15 cellular contexts compared by ENCODE assay signal in the genomic region with DNA sequence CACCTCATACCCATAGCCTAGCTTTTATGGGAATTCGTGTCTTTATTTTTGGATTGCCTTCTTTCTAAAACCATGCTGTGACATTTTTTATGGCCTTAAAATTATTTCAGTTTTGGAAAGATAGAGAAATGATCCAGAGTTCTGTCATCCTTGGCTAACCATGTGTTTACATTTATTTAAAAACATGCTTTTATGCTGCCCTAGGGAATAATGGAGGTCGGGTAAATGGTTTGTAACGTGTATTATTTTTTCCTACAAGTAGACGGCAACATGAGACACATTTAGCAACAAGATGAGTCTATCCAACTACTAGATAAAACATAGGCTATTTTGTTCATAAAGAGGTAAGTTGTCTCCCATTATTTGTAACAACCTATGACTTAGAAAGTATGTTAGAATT. TPM values are rescaled to one million over a fixed set of nuclear protein-coding genes. Genes with fewer than 3 reads are reported as not detected.
DNase-seq lines count a peak whose midpoint lies in the region; ATAC-seq and TF ChIP-seq lines count a peak whose summit lies in the region.
"Had no signal": no experiment of that assay in that cellular context is flagged by ENCODE, and none has a peak within 500 bp of the region (broad histone marks: within the 10 kb centered on the region; RNA-seq: fewer than 3 reads in every experiment).

No MANE protein-coding gene starts in this region.

- H3K4me3 Mint-ChIP-seq in CD4-positive, alpha-beta T cell = no peak overlapping the region
- H3K4me3 Mint-ChIP-seq in chondrocyte (ENCODE audit: unreplicated experiment) (no peak overlapping the region), osteocyte (ENCODE audit: unreplicated experiment) (no peak overlapping the region)
- H3K4me3 Mint-ChIP-seq: nephron had no signal

- peaks cover 59% of the 10 kb centered on the region for H3K4me1 Mint-ChIP-seq in CD4-positive, alpha-beta T cell (ENCODE audit: low read depth)
- H3K4me1 Mint-ChIP-seq in chondrocyte (ENCODE audit: low read depth) = peaks cover 26% of the 10 kb centered on the region
- peaks cover 31% of the 10 kb centered on the region for H3K4me1 Mint-ChIP-seq in osteocyte (ENCODE audit: unreplicated experiment)

- H3K27ac Mint-ChIP-seq in CD4-positive, alpha-beta T cell = peak overlapping the region; percentile 83
- H3K27ac Mint-ChIP-seq in chondrocyte (ENCODE audit: unreplicated experiment) (peak overlapping the region; percentile 5), osteocyte (ENCODE audit: unreplicated experiment) (peak overlapping the region; percentile 54)

- POLR2A ChIA-PET in CD4-positive, alpha-beta T cell (lab: Charles Lee) = interaction anchor here (0.7 to 4.1 kb wide), 24 partner anchors 8 to 301 kb away, joined by 3 to 51 read pairs (median 6); partner anchors contain the start of genes ACVR1C and CYTIP

- H3K27me3 ChIP-seq in CD4-positive, alpha-beta T cell (ENCODE audit: control insufficient read depth, insufficient read depth, low read length) = no peaks in the 10 kb centered on the region
- H3K27me3 ChIP-seq in psoas muscle (ENCODE audit: insufficient read depth in 3 of 3, low read length in 2 of 3) = no peaks in the 10 kb centered on the region
- H3K27me3 ChIP-seq: cardiac muscle cell, suprapubic skin had no signal

- H3K36me3 ChIP-seq in psoas muscle (ENCODE audit: insufficient read depth in 1 of 2, low read depth in 1 of 2) = no peaks in the 10 kb centered on the region
- H3K36me3 ChIP-seq: cardiac muscle cell, lower lobe of right lung, suprapubic skin had no signal

- no peak for TF ChIP-seq CTCF in CD4-positive, alpha-beta T cell (IDR thresholded peaks at IDR 0.05)
- TF ChIP-seq CTCF in chondrocyte (IDR thresholded peaks at IDR 0.05) (no peak), osteocyte (IDR thresholded peaks at IDR 0.05) (no peak), psoas muscle (IDR thresholded peaks at IDR 0.05) (no peak)

- peaks cover 4% of the 10 kb centered on the region for H3K36me3 Mint-ChIP-seq in CD4-positive, alpha-beta T cell (ENCODE audit: low read depth)
- H3K36me3 Mint-ChIP-seq in chondrocyte (ENCODE audit: low read depth) (no peaks in the 10 kb centered on the region), osteocyte (ENCODE audit: unreplicated experiment) (no peaks in the 10 kb centered on the region)

- no peak overlapping the region for H3K4me3 ChIP-seq in psoas muscle
- H3K4me3 ChIP-seq: cardiac muscle cell, lower lobe of right lung, suprapubic skin had no signal

- CTCF ChIA-PET in CD4-positive, alpha-beta T cell (lab: Charles Lee) = interaction anchor here (0.6 to 3.1 kb wide), 52 partner anchors 9 to 300 kb away, joined by 3 to 62 read pairs (median 7); partner anchors contain the start of genes ACVR1C and CYTIP

- H3K9me3 ChIP-seq in CD4-positive, alpha-beta T cell (ENCODE audit: control insufficient read depth, low read length) = no peaks in the 10 kb centered on the region
- H3K9me3 ChIP-seq in psoas muscle = no peaks in the 10 kb centered on the region
- H3K9me3 ChIP-seq: lower lobe of right lung, suprapubic skin had no signal

- WGBS in psoas muscle, 3 donors = 39 to 44% (median 42%) methylated on average over 4 of the region's 4 CpGs

- no peak for ATAC-seq in CD4-positive, alpha-beta T cell (ENCODE audit: poor library complexity)
- peak; percentile 1 for ATAC-seq in HG02885 (IDR thresholded peaks at IDR 0.05; ENCODE audit: poor library complexity, unreplicated experiment)
- ATAC-seq in psoas muscle = no peak

- H3K4me1 ChIP-seq in psoas muscle = no peaks in the 10 kb centered on the region
- H3K4me1 ChIP-seq: foreskin keratinocyte, lower lobe of right lung, suprapubic skin had no signal

- H3K9me3 Mint-ChIP-seq in CD4-positive, alpha-beta T cell = no peaks in the 10 kb centered on the region
- no peaks in the 10 kb centered on the region for H3K9me3 Mint-ChIP-seq in chondrocyte (ENCODE audit: low read depth)
- H3K9me3 Mint-ChIP-seq in osteocyte (ENCODE audit: unreplicated experiment) = no peaks in the 10 kb centered on the region
- H3K9me3 Mint-ChIP-seq: activated naive CD4-positive, alpha-beta T cell treated with anti-CD3 and anti-CD28 coated beads, Interleukin-2, amount 50 U/mL, for 72 hours; nephron had no signal

- intact Hi-C loops in CD4-positive, alpha-beta T cell (cut with DNase I, micrococcal nuclease) = loop anchor here (5.0 to 10.0 kb wide), 4 partner anchors 84 to 547 kb away; partner anchors contain the start of gene ACVR1 (in 1 of the 2)
- intact Hi-C loops in psoas muscle (cut with DNase I) = no loop called here

- H3K27ac ChIP-seq in CD4-positive, alpha-beta T cell (ENCODE audit: low read depth, low read length) = no peak overlapping the region
- no peak overlapping the region for H3K27ac ChIP-seq in psoas muscle
- H3K27ac ChIP-seq: cardiac muscle cell, foreskin keratinocyte, HL-60, lower lobe of right lung, suprapubic skin had no signal

- H3K27me3 Mint-ChIP-seq in CD4-positive, alpha-beta T cell = no peaks in the 10 kb centered on the region
- H3K27me3 Mint-ChIP-seq in chondrocyte (ENCODE audit: low read depth) (peaks cover 6% of the 10 kb centered on the region), osteocyte (ENCODE audit: unreplicated experiment) (peaks cover 10% of the 10 kb centered on the region)

- no peak for DNase-seq in CD4-positive, alpha-beta T cell
- DNase-seq in chondrocyte (ENCODE audit: low spot score) (no peak), osteocyte (ENCODE audit: extremely low spot score, unreplicated experiment) (no peak), psoas muscle (no peak)
- DNase-seq in NK-92 treated with Interleukin-12 subunit alpha and Interleukin-12 subunit beta, amount 100 ng/mL, for 24 hours (lab: John Stamatoyannopoulos, UW) = no peak
- no peak for DNase-seq in stimulated activated CD4-positive, alpha-beta T cell treated with anti-CD3 and anti-CD28 coated beads, Interleukin-4, amount 100 ng/mL, for 1 hour

RNA-seq across cellular contexts. Expression of gene ERMN, which starts 2.5 kb away (rescaled TPM):
- 10 to 100 TPM; 17.3 to 18.0 TPM for total RNA-seq in CD4-positive, alpha-beta T cell
- total RNA-seq in chondrocyte (not detected in 3 replicates), osteocyte (not detected in 2 replicates), psoas muscle (not detected)
- under 1 TPM in 2 of 3 donors, not detected in 1; 0.05 to 0.08 TPM for polyA plus RNA-seq in psoas muscle
- total RNA-seq: foreskin keratinocyte, pulmonary artery endothelial cell had no signal
- polyA plus RNA-seq: cardiac muscle cell, foreskin keratinocyte had no signal

Comparison
In these comparisons a context has a peak if more than half of its experiments do, and no peak if none do; other contexts are left out.
1. H3K27ac Mint-ChIP-seq: peak in every context shown above with its lines; median percentile 83 in CD4-positive, alpha-beta T cell; 54 in osteocyte; 5 in chondrocyte.
2. RNA of gene ERMN, which starts 2.5 kb away (total RNA-seq): 17.3 to 18.0 TPM in CD4-positive, alpha-beta T cell; not detected in chondrocyte, not detected in osteocyte and not detected in psoas muscle; every median in the first group is over 10 times any median in the second.
3. intact Hi-C loops: an anchor here in CD4-positive, alpha-beta T cell (5.0 to 10.0 kb wide); none called in psoas muscle.